Comparison of ENCODE assay signal across 19 cellular contexts in genomic region chr5:93636850-93637249, GRCh38. TPM values are rescaled to one million over a fixed set of nuclear protein-coding genes. Genes with fewer than 3 reads are reported as not detected.
"Had no signal": no experiment of that assay in that cellular context is flagged by ENCODE, and none has a peak within 500 bp of the region (broad histone marks: within the 10 kb centered on the region; RNA-seq: fewer than 3 reads in every experiment).

No MANE protein-coding gene starts in this region.

- H3K9me3 Mint-ChIP-seq: memory B cell; naive thymus-derived CD4-positive, alpha-beta T cell; natural killer cell treated with Interleukin-12 subunit alpha and Interleukin-12 subunit beta and Interleukin-15 and Interleukin-18, amount 100 ng/mL, for 72 hours; stimulated activated naive B cell treated with anti-CD40 and anti-IgM and Interleukin-4, amounts not matched to agents 10 μg/mL and 1 μg/mL and 100 μg/mL, for 72 hours; stimulated activated naive CD8-positive, alpha-beta T cell treated with anti-CD3 and anti-CD28 coated beads, Interleukin-15, Interleukin-2, amounts not matched to agents 100 ng/mL and 50 ng/mL, for 24 hours; type B pancreatic cell had no signal

- DNase-seq: islet precursor cell; left ventricle myocardium inferior; midbrain; mucosa of descending colon; naive thymus-derived CD4-positive, alpha-beta T cell; ovary; right lobe of liver; stimulated activated CD4-positive, alpha-beta T cell treated with anti-CD3 and anti-CD28 coated beads, Interleukin-1b, Interleukin-23, amount 100 ng/mL, for 48 hours; stimulated activated CD4-positive, alpha-beta T cell treated with anti-CD3 and anti-CD28 coated beads, Interleukin-2, amount 100 ng/mL, for 48 hours; stimulated activated CD4-positive, alpha-beta T cell treated with anti-CD3 and anti-CD28 coated beads, Interleukin-4, amount 100 ng/mL, for 4 hours; stimulated activated CD8-positive, alpha-beta memory T cell treated with anti-CD3 and anti-CD28 coated beads, Interleukin-4, amount 100 ng/mL, for 48 hours; stimulated activated naive B cell treated with anti-CD40 and anti-IgM and Interleukin-4, amounts not matched to agents 10 μg/mL and 1 μg/mL and 100 μg/mL, for 72 hours; substantia nigra; uterus had no signal

- H3K4me1 Mint-ChIP-seq: memory B cell; stimulated activated naive B cell treated with anti-CD40 and anti-IgM and Interleukin-4, amounts not matched to agents 10 μg/mL and 1 μg/mL and 100 μg/mL, for 72 hours had no signal

- ATAC-seq: mucosa of descending colon; naive thymus-derived CD4-positive, alpha-beta T cell; natural killer cell treated with Interleukin-12 subunit alpha and Interleukin-12 subunit beta and Interleukin-15 and Interleukin-18, amount 100 ng/mL, for 72 hours; right lobe of liver; stimulated activated naive B cell treated with anti-CD40 and anti-IgM and Interleukin-4, amounts not matched to agents 10 μg/mL and 1 μg/mL and 100 μg/mL, for 72 hours had no signal

- H3K36me3 Mint-ChIP-seq: natural killer cell treated with Interleukin-12 subunit alpha and Interleukin-12 subunit beta and Interleukin-15 and Interleukin-18, amount 100 ng/mL, for 72 hours; type B pancreatic cell had no signal

- H3K27me3 Mint-ChIP-seq: memory B cell; natural killer cell treated with Interleukin-12 subunit alpha and Interleukin-12 subunit beta and Interleukin-15 and Interleukin-18, amount 100 ng/mL, for 72 hours; stimulated activated naive B cell treated with anti-CD40 and anti-IgM and Interleukin-4, amounts not matched to agents 10 μg/mL and 1 μg/mL and 100 μg/mL, for 72 hours; stimulated activated naive CD8-positive, alpha-beta T cell treated with anti-CD3 and anti-CD28 coated beads, Interleukin-15, Interleukin-2, amounts not matched to agents 100 ng/mL and 50 ng/mL, for 24 hours had no signal

- H3K27ac Mint-ChIP-seq: memory B cell; naive thymus-derived CD4-positive, alpha-beta T cell; natural killer cell treated with Interleukin-12 subunit alpha and Interleukin-12 subunit beta and Interleukin-15 and Interleukin-18, amount 100 ng/mL, for 72 hours; progenitor cell of endocrine pancreas; stimulated activated naive B cell treated with anti-CD40 and anti-IgM and Interleukin-4, amounts not matched to agents 10 μg/mL and 1 μg/mL and 100 μg/mL, for 72 hours; stimulated activated naive CD8-positive, alpha-beta T cell treated with anti-CD3 and anti-CD28 coated beads, Interleukin-15, Interleukin-2, amounts not matched to agents 100 ng/mL and 50 ng/mL, for 24 hours; type B pancreatic cell had no signal

- H3K4me3 Mint-ChIP-seq: memory B cell; naive thymus-derived CD4-positive, alpha-beta T cell; natural killer cell treated with Interleukin-12 subunit alpha and Interleukin-12 subunit beta and Interleukin-15 and Interleukin-18, amount 100 ng/mL, for 72 hours; stimulated activated naive B cell treated with anti-CD40 and anti-IgM and Interleukin-4, amounts not matched to agents 10 μg/mL and 1 μg/mL and 100 μg/mL, for 72 hours; stimulated activated naive CD8-positive, alpha-beta T cell treated with anti-CD3 and anti-CD28 coated beads, Interleukin-15, Interleukin-2, amounts not matched to agents 100 ng/mL and 50 ng/mL, for 24 hours; type B pancreatic cell had no signal

RNA-seq across cellular contexts. Expression of gene NR2F1, which starts 53.8 kb away (rescaled TPM):
- total RNA-seq: naive thymus-derived CD4-positive, alpha-beta T cell; natural killer cell treated with Interleukin-12 subunit alpha and Interleukin-12 subunit beta and Interleukin-15 and Interleukin-18, amount 100 ng/mL, for 72 hours had no signal

RNA-seq across cellular contexts. Expression of gene NR2F1-AS1, which starts 55.8 kb away (rescaled TPM):
- total RNA-seq: naive thymus-derived CD4-positive, alpha-beta T cell; natural killer cell treated with Interleukin-12 subunit alpha and Interleukin-12 subunit beta and Interleukin-15 and Interleukin-18, amount 100 ng/mL, for 72 hours had no signal
